12 cellular contexts compared by ENCODE assay signal in genomic region chr11:135033545-135033944, GRCh38.
A peak's percentile ranks its signal among the peaks of the same experiment; 100 is the strongest.
DNase-seq lines count a peak whose midpoint lies in the region; ATAC-seq and TF ChIP-seq lines count a peak whose summit lies in the region.
"Had no signal": no experiment of that assay in that cellular context is flagged by ENCODE, and none has a peak within 500 bp of the region (broad histone marks: within the 10 kb centered on the region; RNA-seq: fewer than 3 reads in every experiment).

No MANE protein-coding gene starts in this region.

- ATAC-seq in activated naive CD4-positive, alpha-beta T cell treated with anti-CD3 and anti-CD28 coated beads, Interleukin-2, amount 50 U/mL, for 72 hours, result no peak
- ATAC-seq: gastrocnemius medialis had no signal

- peaks cover 7 to 11% of the 10 kb centered on the region in 2 donors for H3K9me3 Mint-ChIP-seq in activated naive CD4-positive, alpha-beta T cell treated with anti-CD3 and anti-CD28 coated beads, Interleukin-2, amount 50 U/mL, for 72 hours

- TF ChIP-seq CTCF in foreskin fibroblast (IDR thresholded peaks at IDR 0.05; ENCODE audit: low read depth, low read length), result no peak

- H3K36me3 ChIP-seq in H7 (replicated peaks; ENCODE audit: control insufficient read depth, insufficient read depth, low read length), result no peaks in the 10 kb centered on the region
- H3K36me3 ChIP-seq: gastrocnemius medialis, stomach had no signal

- DNase-seq in H7 (peak; percentile 87), NCI-H526 (lab: John Stamatoyannopoulos, UW) (peak; percentile 77 to 87), foreskin fibroblast (peak; percentile 0 to 4), nucleus accumbens (lab: John Stamatoyannopoulos, UW) (peak in 39 of 56 donors; percentile 3 to 71 (median 39)), NCI-H510A (lab: John Stamatoyannopoulos, UW) (no peak), OCI-M2 (lab: John Stamatoyannopoulos, UW; ENCODE audit: unreplicated experiment) (no peak)
- DNase-seq in activated CD8-positive, alpha-beta memory T cell treated with anti-CD3 and anti-CD28 coated beads, Interleukin-2, amount 50 U/mL, for 4 hours, result no peak
- DNase-seq in activated naive CD4-positive, alpha-beta T cell treated with anti-CD3 and anti-CD28 coated beads, Interleukin-2, amount 50 U/mL, for 72 hours (ENCODE audit: low spot score in 2 of 2), result no peak
- DNase-seq: activated naive CD4-positive, alpha-beta T cell treated with Interleukin-2 at 50 U/mL for 16 hours; gastrocnemius medialis; right cardiac atrium; stomach had no signal

- H3K36me3 Mint-ChIP-seq in activated naive CD4-positive, alpha-beta T cell treated with anti-CD3 and anti-CD28 coated beads, Interleukin-2, amount 50 U/mL, for 72 hours, result no peaks in the 10 kb centered on the region

- no peak overlapping the region for H3K4me3 ChIP-seq in H7 (ENCODE audit: insufficient read depth, low read depth, low read length)
- no peak overlapping the region for H3K4me3 ChIP-seq in foreskin fibroblast (ENCODE audit: low read depth in 1 of 2, low read length in 2 of 2)
- H3K4me3 ChIP-seq: gastrocnemius medialis, stomach had no signal

- H3K27me3 ChIP-seq in H7 (ENCODE audit: control insufficient read depth, insufficient read depth, low read length), result no peaks in the 10 kb centered on the region

- H3K27ac Mint-ChIP-seq in activated naive CD4-positive, alpha-beta T cell treated with anti-CD3 and anti-CD28 coated beads, Interleukin-2, amount 50 U/mL, for 72 hours, result no peak overlapping the region

Comparison
In these comparisons a context has a peak if more than half of its experiments do, and no peak if none do; other contexts are left out.
1. DNase-seq: peak in H7 (single experiment), NCI-H526 (2 of 2), foreskin fibroblast (2 of 2) and nucleus accumbens (39 of 56); none in activated CD8-positive, alpha-beta memory T cell treated with anti-CD3 and anti-CD28 coated beads, Interleukin-2, amount 50 U/mL, for 4 hours (single experiment), NCI-H510A (single experiment), activated naive CD4-positive, alpha-beta T cell treated with anti-CD3 and anti-CD28 coated beads, Interleukin-2, amount 50 U/mL, for 72 hours (0 of 2) and OCI-M2 (single experiment).